Comparison of ENCODE assay signal across 22 cellular contexts in the genomic region with DNA sequence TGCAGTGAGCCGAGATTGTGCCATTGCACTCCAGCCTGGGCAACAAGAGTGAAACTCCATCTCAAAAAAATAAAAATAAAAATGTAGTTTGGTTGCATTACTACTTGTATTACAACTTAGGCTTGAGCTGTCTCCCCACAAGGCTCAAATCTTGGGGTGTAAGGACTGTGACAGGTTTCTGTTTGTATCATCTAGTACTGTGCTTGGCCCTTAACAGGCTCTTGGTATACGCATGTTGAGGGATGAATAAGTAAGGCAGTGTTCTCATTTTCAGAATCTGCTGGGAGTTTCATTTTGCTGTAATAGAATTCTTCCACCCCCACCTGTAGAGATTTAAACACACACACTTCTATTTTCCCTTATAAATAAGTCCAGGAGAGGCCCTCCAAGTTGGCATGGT.
A peak's percentile ranks its signal among the peaks of the same experiment; 100 is the strongest.
DNase-seq lines count a peak whose midpoint lies in the region; ATAC-seq and TF ChIP-seq lines count a peak whose summit lies in the region.
"Had no signal": no experiment of that assay in that cellular context is flagged by ENCODE, and none has a peak within 500 bp of the region (broad histone marks: within the 10 kb centered on the region; RNA-seq: fewer than 3 reads in every experiment).

No MANE protein-coding gene starts in this region.

- no peak for TF ChIP-seq CTCF in GM12865 (IDR thresholded peaks at IDR 0.05; ENCODE audit: insufficient read depth, low read depth, low read length, missing control alignments)

- no peak overlapping the region for H3K4me3 Mint-ChIP-seq in activated T-helper 17 cell treated with anti-CD3 and anti-CD28 coated beads, Interleukin-2, amount 50 U/mL, for 72 hours
- H3K4me3 Mint-ChIP-seq: CD14-positive monocyte; CD4-positive, alpha-beta T cell; CD8-positive, alpha-beta memory T cell; GM23338; HFFc6 had no signal

- no peak overlapping the region for H3K27ac Mint-ChIP-seq in activated T-helper 17 cell treated with anti-CD3 and anti-CD28 coated beads, Interleukin-2, amount 50 U/mL, for 72 hours
- H3K27ac Mint-ChIP-seq: CD14-positive monocyte; CD4-positive, alpha-beta T cell; CD8-positive, alpha-beta memory T cell; GM23338; HFFc6 had no signal

- no peaks in the 10 kb centered on the region for H3K4me1 Mint-ChIP-seq in activated T-helper 17 cell treated with anti-CD3 and anti-CD28 coated beads, Interleukin-2, amount 50 U/mL, for 72 hours
- H3K4me1 Mint-ChIP-seq: CD14-positive monocyte; CD8-positive, alpha-beta memory T cell had no signal

- no peaks in the 10 kb centered on the region for H3K36me3 Mint-ChIP-seq in activated T-helper 17 cell treated with anti-CD3 and anti-CD28 coated beads, Interleukin-2, amount 50 U/mL, for 72 hours (ENCODE audit: low read depth)
- H3K36me3 Mint-ChIP-seq: CD14-positive monocyte; CD8-positive, alpha-beta memory T cell had no signal

- DNase-seq in GM12865 (ENCODE audit: low read depth) (peak; percentile 67), GOT3 (lab: John Stamatoyannopoulos, UW) (no peak)
- DNase-seq: 8988T; ACHN; AML-193; BE2C; CD4-positive, alpha-beta T cell; CD8-positive, alpha-beta memory T cell; DMS53; DMS79 treated with DMSO at 0.1 percent for 48 hours; GF-D8; HFFc6 had no signal

- H3K27me3 Mint-ChIP-seq in activated T-helper 17 cell treated with anti-CD3 and anti-CD28 coated beads, Interleukin-2, amount 50 U/mL, for 72 hours = peaks cover 8% of the 10 kb centered on the region

- no peak overlapping the region for H3K4me3 ChIP-seq in GM12865 (ENCODE audit: low read depth, low read length)
- H3K4me3 ChIP-seq: A549; BLaER1 treated with 17β-estradiol and CSF1 and Interleukin-3, amounts not matched to agents 10 nM and 100 nM; GM23338; HAP-1 had no signal

- peaks cover 7% of the 10 kb centered on the region for H3K9me3 Mint-ChIP-seq in activated T-helper 17 cell treated with anti-CD3 and anti-CD28 coated beads, Interleukin-2, amount 50 U/mL, for 72 hours
- H3K9me3 Mint-ChIP-seq: CD4-positive, alpha-beta T cell had no signal

- ATAC-seq in HG02870 (IDR thresholded peaks at IDR 0.05; ENCODE audit: unreplicated experiment) = peak; percentile 54
- peak; percentile 51 for ATAC-seq in activated T-helper 17 cell treated with anti-CD3 and anti-CD28 coated beads, Interleukin-2, amount 50 U/mL, for 72 hours (replicated peaks)
- ATAC-seq in HG02884 (IDR thresholded peaks at IDR 0.05; ENCODE audit: unreplicated experiment) = no peak
- no peak for ATAC-seq in HG02840 (IDR thresholded peaks at IDR 0.05; ENCODE audit: low FRiP score, unreplicated experiment)
- ATAC-seq in HG03139 (IDR thresholded peaks at IDR 0.05; ENCODE audit: unreplicated experiment) = no peak
- ATAC-seq: A549, GM23338 had no signal

Comparison
In these comparisons a context has a peak if more than half of its experiments do, and no peak if none do; other contexts are left out.
1. ATAC-seq: peak in HG02870 (single experiment) and activated T-helper 17 cell treated with anti-CD3 and anti-CD28 coated beads, Interleukin-2, amount 50 U/mL, for 72 hours (single experiment); none in HG02884 (single experiment), HG02840 (single experiment) and HG03139 (single experiment).